In the genomic region with DNA sequence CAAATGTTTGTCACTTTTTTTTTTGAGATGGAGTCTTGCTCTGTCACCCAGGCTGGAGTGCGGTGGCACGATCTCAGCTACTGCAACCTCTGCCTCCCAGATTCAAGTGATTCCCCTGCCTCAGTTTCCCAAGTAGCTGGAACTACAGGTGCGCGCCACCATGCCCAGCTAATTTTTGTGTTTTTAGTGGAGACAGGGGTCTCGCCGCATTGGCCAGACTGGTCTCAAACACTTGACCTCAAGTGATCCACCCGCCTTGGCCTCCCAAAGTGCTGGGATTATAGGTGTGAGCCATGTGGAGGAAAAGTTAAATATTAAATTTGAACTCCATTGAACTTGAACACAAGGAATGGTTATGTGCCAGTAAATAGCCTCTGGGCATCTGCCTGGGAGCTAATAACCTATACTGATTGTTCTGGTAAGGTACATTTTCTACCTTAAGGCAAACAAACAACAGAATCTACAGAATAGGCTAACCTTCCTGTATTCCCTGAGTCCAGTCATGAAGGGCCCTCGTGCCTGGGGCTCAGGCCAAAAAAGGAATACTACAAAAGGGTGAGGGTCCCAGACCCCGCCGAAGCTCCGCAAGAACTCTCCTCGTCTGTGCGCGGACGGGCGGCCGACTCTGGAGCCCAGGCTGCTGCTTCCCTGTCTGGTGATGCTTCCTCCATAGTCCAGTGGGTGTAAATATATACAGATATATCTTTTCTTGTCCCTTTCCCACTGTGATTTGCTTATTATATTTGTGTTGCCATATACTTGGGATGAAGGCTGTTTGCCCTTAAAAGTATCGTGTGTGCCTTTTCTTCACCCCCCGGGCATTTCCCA, we compare ENCODE assay signal across 8 cellular contexts.
DNase-seq lines count a peak whose midpoint lies in the region; ATAC-seq and TF ChIP-seq lines count a peak whose summit lies in the region.

No MANE protein-coding gene starts in this region.

- no peaks in the 10 kb centered on the region for H3K9me2 ChIP-seq in PC-9 (ENCODE audit: insufficient read depth)

- H3K4me3 ChIP-seq in PC-9 (peak overlapping the region; percentile 58), fibroblast of pulmonary artery (replicated peaks; ENCODE audit: low read depth, low read length) (peak overlapping the region; percentile 56)

- TSS peak; percentile 75 for BruUV-seq in Calu3 (replicated peaks; lab: Mats Ljungman, UMichigan)
- BruUV-seq in PC-9 (replicated peaks; lab: Mats Ljungman, UMichigan) = no TSS peak

- peak; percentile 71 for ATAC-seq in sciatic nerve
- ATAC-seq in HG03432 (IDR thresholded peaks at IDR 0.05; ENCODE audit: unreplicated experiment) = no peak
- no peak for ATAC-seq in GM18909 (IDR thresholded peaks at IDR 0.05; ENCODE audit: poor library complexity, unreplicated experiment)

- H3K9me3 ChIP-seq in PC-9 (ENCODE audit: insufficient read depth, low read depth) = peaks cover 10% of the 10 kb centered on the region

- H3K27me3 Mint-ChIP-seq in Calu3 (ENCODE audit: unreplicated experiment) = no peaks in the 10 kb centered on the region

- POLR2A ChIA-PET in PC-9 (lab: Charles Lee; ENCODE audit: unreplicated experiment) = interaction anchor here (0.6 to 0.7 kb wide), 2 partner anchors 54 to 164 kb away, joined by 3 to 4 read pairs; no protein-coding TSS in a partner anchor

- DNase-seq in Calu3 = peak; percentile 39
- peak in 1 of 2 experiments; percentile 74 for DNase-seq in PC-9
- no peak for DNase-seq in fibroblast of pulmonary artery (ENCODE audit: low read depth)
- DNase-seq in sciatic nerve (ENCODE audit: low spot score) = no peak
- DNase-seq in activated CD4-positive, alpha-beta T cell treated with anti-CD3 and anti-CD28 coated beads, Interleukin-2, amount 50 U/mL, for 4 hours = no peak
- no peak for DNase-seq in cortex of kidney (lab: John Stamatoyannopoulos, UW)

- H3K4me2 ChIP-seq in PC-9 = peak overlapping the region; percentile 82

- no peaks in the 10 kb centered on the region for H4K20me1 ChIP-seq in PC-9 (ENCODE audit: insufficient read depth)

- no peaks in the 10 kb centered on the region for H3K27me3 ChIP-seq in PC-9 (ENCODE audit: insufficient read depth, low read depth)

- CTCF ChIA-PET in Calu3 (lab: Charles Lee) = interaction anchor here (0.6 to 1.4 kb wide), 4 partner anchors 10 to 155 kb away, joined by 3 to 5 read pairs (median 4); no protein-coding TSS in a partner anchor
- CTCF ChIA-PET in PC-9 (lab: Charles Lee) = no interaction called here

- TF ChIP-seq CTCF in Calu3 (IDR thresholded peaks at IDR 0.05; ENCODE audit: unreplicated experiment) = no peak
- TF ChIP-seq CTCF in PC-9 (conservative IDR thresholded peaks at IDR 0.05) = no peak
- no peak for TF ChIP-seq CTCF in fibroblast of pulmonary artery (IDR thresholded peaks at IDR 0.05; ENCODE audit: low read length, missing control alignments)

- H3K9me3 Mint-ChIP-seq in Calu3 (ENCODE audit: low read depth, unreplicated experiment) = no peaks in the 10 kb centered on the region

- H3K4me1 ChIP-seq in PC-9 (replicated peaks; ENCODE audit: insufficient read depth) = peaks cover 50% of the 10 kb centered on the region

- H3K4me1 Mint-ChIP-seq in Calu3 (ENCODE audit: low read depth, unreplicated experiment) = peaks cover 45% of the 10 kb centered on the region

- H3K27ac Mint-ChIP-seq in Calu3 (ENCODE audit: unreplicated experiment) = peak overlapping the region; percentile 98

- peaks cover 22% of the 10 kb centered on the region for H3K36me3 Mint-ChIP-seq in Calu3 (ENCODE audit: insufficient read depth, unreplicated experiment)

- H3K79me2 ChIP-seq in PC-9 (ENCODE audit: low read depth) = no peaks in the 10 kb centered on the region

- peaks cover 42% of the 10 kb centered on the region for H3F3A ChIP-seq in PC-9 (ENCODE audit: insufficient read depth, low read depth)

- H3K36me3 ChIP-seq in PC-9 (ENCODE audit: low read depth) = no peaks in the 10 kb centered on the region

- H3K4me3 Mint-ChIP-seq in Calu3 (ENCODE audit: low read depth, unreplicated experiment) = peak overlapping the region; percentile 89

- peak overlapping the region; percentile 80 for H3K27ac ChIP-seq in PC-9

- H2AFZ ChIP-seq in PC-9 = peak overlapping the region; percentile 83

- intact Hi-C loops in Calu3 (cut with micrococcal nuclease; ENCODE audit: unreplicated experiment) (no loop called here), PC-9 (cut with micrococcal nuclease; ENCODE audit: unreplicated experiment) (loop anchor here (5.0 kb wide), 1 partner anchor 53 kb away; no protein-coding TSS in a partner anchor), sciatic nerve (cut with DNase I) (no loop called here)
